1 cellular context compared by ENCODE assay signal in genomic region chr14:102396531-102396930, GRCh38.
TF ChIP-seq lines count a peak whose summit lies in the region.

No MANE protein-coding gene starts in this region.

TF ChIP-seq in WTC11, 78 proteins besides CTCF, POLR2A, EP300 and RAD21 (continued from another document):
- TF ChIP-seq, protein P1, sequence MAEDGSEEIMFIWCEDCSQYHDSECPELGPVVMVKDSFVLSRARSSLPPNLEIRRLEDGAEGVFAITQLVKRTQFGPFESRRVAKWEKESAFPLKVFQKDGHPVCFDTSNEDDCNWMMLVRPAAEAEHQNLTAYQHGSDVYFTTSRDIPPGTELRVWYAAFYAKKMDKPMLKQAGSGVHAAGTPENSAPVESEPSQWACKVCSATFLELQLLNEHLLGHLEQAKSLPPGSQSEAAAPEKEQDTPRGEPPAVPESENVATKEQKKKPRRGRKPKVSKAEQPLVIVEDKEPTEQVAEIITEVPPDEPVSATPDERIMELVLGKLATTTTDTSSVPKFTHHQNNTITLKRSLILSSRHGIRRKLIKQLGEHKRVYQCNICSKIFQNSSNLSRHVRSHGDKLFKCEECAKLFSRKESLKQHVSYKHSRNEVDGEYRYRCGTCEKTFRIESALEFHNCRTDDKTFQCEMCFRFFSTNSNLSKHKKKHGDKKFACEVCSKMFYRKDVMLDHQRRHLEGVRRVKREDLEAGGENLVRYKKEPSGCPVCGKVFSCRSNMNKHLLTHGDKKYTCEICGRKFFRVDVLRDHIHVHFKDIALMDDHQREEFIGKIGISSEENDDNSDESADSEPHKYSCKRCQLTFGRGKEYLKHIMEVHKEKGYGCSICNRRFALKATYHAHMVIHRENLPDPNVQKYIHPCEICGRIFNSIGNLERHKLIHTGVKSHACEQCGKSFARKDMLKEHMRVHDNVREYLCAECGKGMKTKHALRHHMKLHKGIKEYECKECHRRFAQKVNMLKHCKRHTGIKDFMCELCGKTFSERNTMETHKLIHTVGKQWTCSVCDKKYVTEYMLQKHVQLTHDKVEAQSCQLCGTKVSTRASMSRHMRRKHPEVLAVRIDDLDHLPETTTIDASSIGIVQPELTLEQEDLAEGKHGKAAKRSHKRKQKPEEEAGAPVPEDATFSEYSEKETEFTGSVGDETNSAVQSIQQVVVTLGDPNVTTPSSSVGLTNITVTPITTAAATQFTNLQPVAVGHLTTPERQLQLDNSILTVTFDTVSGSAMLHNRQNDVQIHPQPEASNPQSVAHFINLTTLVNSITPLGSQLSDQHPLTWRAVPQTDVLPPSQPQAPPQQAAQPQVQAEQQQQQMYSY (CRISPR knock-in tag; IDR thresholded peaks at IDR 0.05): no peak
- TF ChIP-seq USF1 (CRISPR knock-in tag; IDR thresholded peaks at IDR 0.05): no peak
- TF ChIP-seq, protein P2, sequence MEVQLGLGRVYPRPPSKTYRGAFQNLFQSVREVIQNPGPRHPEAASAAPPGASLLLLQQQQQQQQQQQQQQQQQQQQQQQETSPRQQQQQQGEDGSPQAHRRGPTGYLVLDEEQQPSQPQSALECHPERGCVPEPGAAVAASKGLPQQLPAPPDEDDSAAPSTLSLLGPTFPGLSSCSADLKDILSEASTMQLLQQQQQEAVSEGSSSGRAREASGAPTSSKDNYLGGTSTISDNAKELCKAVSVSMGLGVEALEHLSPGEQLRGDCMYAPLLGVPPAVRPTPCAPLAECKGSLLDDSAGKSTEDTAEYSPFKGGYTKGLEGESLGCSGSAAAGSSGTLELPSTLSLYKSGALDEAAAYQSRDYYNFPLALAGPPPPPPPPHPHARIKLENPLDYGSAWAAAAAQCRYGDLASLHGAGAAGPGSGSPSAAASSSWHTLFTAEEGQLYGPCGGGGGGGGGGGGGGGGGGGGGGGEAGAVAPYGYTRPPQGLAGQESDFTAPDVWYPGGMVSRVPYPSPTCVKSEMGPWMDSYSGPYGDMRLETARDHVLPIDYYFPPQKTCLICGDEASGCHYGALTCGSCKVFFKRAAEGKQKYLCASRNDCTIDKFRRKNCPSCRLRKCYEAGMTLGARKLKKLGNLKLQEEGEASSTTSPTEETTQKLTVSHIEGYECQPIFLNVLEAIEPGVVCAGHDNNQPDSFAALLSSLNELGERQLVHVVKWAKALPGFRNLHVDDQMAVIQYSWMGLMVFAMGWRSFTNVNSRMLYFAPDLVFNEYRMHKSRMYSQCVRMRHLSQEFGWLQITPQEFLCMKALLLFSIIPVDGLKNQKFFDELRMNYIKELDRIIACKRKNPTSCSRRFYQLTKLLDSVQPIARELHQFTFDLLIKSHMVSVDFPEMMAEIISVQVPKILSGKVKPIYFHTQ (CRISPR knock-in tag; IDR thresholded peaks at IDR 0.05): no peak
